20 cellular contexts compared by ENCODE assay signal in genomic region chr2:52082646-52083045, GRCh38.
"Had no signal": no experiment of that assay in that cellular context is flagged by ENCODE, and none has a peak within 500 bp of the region (broad histone marks: within the 10 kb centered on the region; RNA-seq: fewer than 3 reads in every experiment).

No MANE protein-coding gene starts in this region.

- ATAC-seq: effector memory CD8-positive, alpha-beta T cell; mucosa of descending colon; natural killer cell treated with Interleukin-12 subunit alpha and Interleukin-12 subunit beta and Interleukin-15 and Interleukin-18, amount 100 ng/mL, for 72 hours; sciatic nerve; stimulated activated memory B cell treated with anti-CD40 and anti-IgM and Interleukin-4, amounts not matched to agents 10 μg/mL and 1 μg/mL and 100 μg/mL, for 72 hours; stimulated activated naive CD8-positive, alpha-beta T cell treated with anti-CD3 and anti-CD28 coated beads, Interleukin-15, Interleukin-2, amounts not matched to agents 100 U/mL and 50 U/mL, for 24 hours had no signal

- H3K4me3 ChIP-seq: lung, mucosa of descending colon, prostate gland, right atrium auricular region, smooth muscle cell, testis, tibial artery had no signal

- H3K27ac ChIP-seq: parathyroid adenoma, prostate gland, right atrium auricular region, testis, tibial artery had no signal

- H3K4me2 ChIP-seq: smooth muscle cell had no signal

- H3K27me3 ChIP-seq: right atrium auricular region, testis, tibial artery had no signal

- H3K36me3 ChIP-seq: prostate gland, right atrium auricular region, tibial artery had no signal

- H3K9ac ChIP-seq: parathyroid adenoma had no signal

- H3K79me2 ChIP-seq: parathyroid adenoma had no signal

- H3K9me3 ChIP-seq: mucosa of descending colon, prostate gland, right atrium auricular region, testis, tibial artery had no signal

- DNase-seq: cortex of kidney; effector memory CD8-positive, alpha-beta T cell; hypothalamus; immature natural killer cell; mucosa of descending colon; naive B cell; stimulated activated CD4-positive, alpha-beta T cell treated with anti-CD3 and anti-CD28 coated beads, Interleukin-2, amount 100 ng/mL, for 24 hours; stimulated activated CD4-positive, alpha-beta T cell treated with anti-CD3 and anti-CD28 coated beads, Interleukin-4, amount 100 ng/mL, for 4 hours; stimulated activated naive CD8-positive, alpha-beta T cell treated with anti-CD3 and anti-CD28 coated beads, Interleukin-15, Interleukin-2, amounts not matched to agents 100 U/mL and 50 U/mL, for 24 hours; substantia nigra; testis; tibial artery had no signal

- H3K4me1 ChIP-seq: parathyroid adenoma, prostate gland, right atrium auricular region, testis, tibial artery had no signal

- H2AFZ ChIP-seq: parathyroid adenoma had no signal
